In genomic region chrX:13167444-13168207, GRCh38 we compare ENCODE assay signal across 8 cellular contexts.
DNase-seq lines count a peak whose midpoint lies in the region; ATAC-seq and TF ChIP-seq lines count a peak whose summit lies in the region.

No MANE protein-coding gene starts in this region.

- H3K79me2 ChIP-seq in SU-DHL-6 (ENCODE audit: insufficient read depth, low read length): no peaks in the 10 kb centered on the region

- H3K4me1 ChIP-seq in sigmoid colon: no peaks in the 10 kb centered on the region

- peak overlapping the region; percentile 25 for H3K4me2 ChIP-seq in SU-DHL-6 (ENCODE audit: low read depth, low read length, poor library complexity, severe bottlenecking)

- TF ChIP-seq EP300 in sigmoid colon (IDR thresholded peaks at IDR 0.05): no peak

- intact Hi-C loops in sigmoid colon (cut with DNase I): no loop called here

- no peaks in the 10 kb centered on the region for H3F3A ChIP-seq in SU-DHL-6 (ENCODE audit: insufficient read depth)

- TF ChIP-seq POLR2A in sigmoid colon (IDR thresholded peaks at IDR 0.05): no peak

- no peak overlapping the region; the same call in 1 of the 2 replicates for H3K9ac ChIP-seq in SU-DHL-6 (ENCODE audit: low read length)

- ATAC-seq in HG02970 (IDR thresholded peaks at IDR 0.05; ENCODE audit: low FRiP score, unreplicated experiment): no peak

- peak; percentile 9 for DNase-seq in GM20000 (ENCODE audit: low spot score)
- DNase-seq in fibroblast of mammary gland (ENCODE audit: low read depth): peak; percentile 64
- DNase-seq in sigmoid colon: no peak
- DNase-seq in HPDE6-E6E7 (ENCODE audit: extremely low spot score): no peak
- DNase-seq in DMS53 (lab: John Stamatoyannopoulos, UW): no peak
- no peak for DNase-seq in D341Med (ENCODE audit: low spot score)

- TF ChIP-seq CTCF in GM20000 (IDR thresholded peaks at IDR 0.05; ENCODE audit: extremely low read depth, missing control alignments) (no peak), SU-DHL-6 (IDR thresholded peaks at IDR 0.05; ENCODE audit: insufficient read depth, low read length, poor library complexity, severe bottlenecking) (no peak), fibroblast of mammary gland (conservative IDR thresholded peaks at IDR 0.05; ENCODE audit: control insufficient read depth, insufficient read depth, low read depth, low read length) (no peak), sigmoid colon (IDR thresholded peaks at IDR 0.05) (no peak)

- H3K27ac ChIP-seq in SU-DHL-6 (ENCODE audit: low read depth, low read length): no peak overlapping the region
- H3K27ac ChIP-seq in sigmoid colon: peak overlapping the region; percentile 12 to 59 (median 52)

- no peaks in the 10 kb centered on the region for H3K9me3 ChIP-seq in SU-DHL-6 (ENCODE audit: insufficient read depth, low read length)
- H3K9me3 ChIP-seq in sigmoid colon: no peaks in the 10 kb centered on the region

- H4K20me1 ChIP-seq in SU-DHL-6 (ENCODE audit: low read depth, low read length): no peaks in the 10 kb centered on the region

- no peaks in the 10 kb centered on the region for H3K9me2 ChIP-seq in SU-DHL-6 (replicated peaks; ENCODE audit: insufficient read depth, low read length)

- H3K36me3 ChIP-seq in SU-DHL-6 (ENCODE audit: low read length): no peaks in the 10 kb centered on the region
- H3K36me3 ChIP-seq in sigmoid colon: no peaks in the 10 kb centered on the region

- 50 to 71% methylated on average over 9 of the region's 9 CpGs for WGBS in sigmoid colon, 2 donors

- no peak overlapping the region for H3K4me3 ChIP-seq in SU-DHL-6 (ENCODE audit: insufficient read depth, low read length, poor library complexity, severe bottlenecking)
- H3K4me3 ChIP-seq in fibroblast of mammary gland (ENCODE audit: control insufficient read depth, low read depth, low read length): no peak overlapping the region
- no peak overlapping the region for H3K4me3 ChIP-seq in sigmoid colon

- H2AFZ ChIP-seq in SU-DHL-6 (ENCODE audit: low read depth, low read length, severe bottlenecking): peak overlapping the region; percentile 45

- H3K27me3 ChIP-seq in SU-DHL-6 (ENCODE audit: low read length) (no peaks in the 10 kb centered on the region), sigmoid colon (no peaks in the 10 kb centered on the region)

Comparison
In these comparisons a context has a peak if more than half of its experiments do, and no peak if none do; other contexts are left out.
1. DNase-seq: peak in GM20000 (single experiment) and fibroblast of mammary gland (single experiment); none in sigmoid colon (single experiment), HPDE6-E6E7 (single experiment), DMS53 (single experiment) and D341Med (single experiment).